ENCODE assay signal across 8 cellular contexts in genomic region chr6:40997256-40997957, GRCh38. TPM values are rescaled to one million over a fixed set of nuclear protein-coding genes. Genes with fewer than 3 reads are reported as not detected.
DNase-seq lines count a peak whose midpoint lies in the region; ATAC-seq and TF ChIP-seq lines count a peak whose summit lies in the region.

No MANE protein-coding gene starts in this region.

- H3K79me2 ChIP-seq in PC-3 (ENCODE audit: low read length), result no peaks in the 10 kb centered on the region

- peak overlapping the region; percentile 88 for H3K27ac ChIP-seq in PC-3 (ENCODE audit: low read length)

- H3K36me3 ChIP-seq in PC-3 (ENCODE audit: low read depth, low read length) (no peaks in the 10 kb centered on the region), neuron (ENCODE audit: insufficient read depth, low read length) (no peaks in the 10 kb centered on the region)

- peak overlapping the region; percentile 79 for H3K4me2 ChIP-seq in PC-3 (ENCODE audit: low read length)

- peak; percentile 83 for DNase-seq in DMS79 treated with DMSO at 0.1 percent for 48 hours (lab: John Stamatoyannopoulos, UW)
- DNase-seq in PC-3, result peak; percentile 90
- DNase-seq in globus pallidus (ENCODE audit: low spot score), result peak; percentile 21
- no peak for DNase-seq in COLO829 (ENCODE audit: low spot score)
- DNase-seq in NCI-H1105 (lab: John Stamatoyannopoulos, UW), result no peak
- DNase-seq in MV-4-11 (lab: John Stamatoyannopoulos, UW), result no peak

- H2AFZ ChIP-seq in PC-3 (ENCODE audit: low read length) (peak overlapping the region; percentile 35), neuron (ENCODE audit: low read depth, low read length) (peak overlapping the region; percentile 59)

- POLR2A ChIA-PET in PC-3 (lab: Charles Lee; ENCODE audit: unreplicated experiment), result interaction anchor here (0.6 to 1.0 kb wide), 6 partner anchors 10 to 90 kb away, joined by 3 to 20 read pairs (median 4); no protein-coding TSS in a partner anchor

- H3K9ac ChIP-seq in PC-3 (ENCODE audit: low read length), result peak overlapping the region; percentile 53

- H3K27me3 ChIP-seq in PC-3 (ENCODE audit: low read length), result no peaks in the 10 kb centered on the region
- no peaks in the 10 kb centered on the region for H3K27me3 ChIP-seq in neuron (ENCODE audit: insufficient read depth, low read length)

- CTCF ChIA-PET in PC-3 (lab: Charles Lee), result interaction anchor here (0.6 to 1.6 kb wide), 3 partner anchors 31 to 103 kb away, joined by 4 to 7 read pairs (median 7); no protein-coding TSS in a partner anchor

- peak overlapping the region; percentile 23; the same call in 1 of the 2 replicates for H3K4me3 ChIP-seq in PC-3 (ENCODE audit: low read length)
- H3K4me3 ChIP-seq in neuron (ENCODE audit: low read length), result peak overlapping the region; percentile 1

- ATAC-seq in PC-3 (peak; percentile 86), HG03159 (IDR thresholded peaks at IDR 0.05; ENCODE audit: unreplicated experiment) (no peak)

- H4K20me1 ChIP-seq in PC-3 (ENCODE audit: low read length), result no peaks in the 10 kb centered on the region

- TF ChIP-seq CTCF in PC-3 (conservative IDR thresholded peaks at IDR 0.05; ENCODE audit: low read depth, low read length), result no peak

- BruUV-seq in PC-3 (replicated peaks; lab: Mats Ljungman, UMichigan), result no TSS peak

- H3K4me1 ChIP-seq in PC-3 (ENCODE audit: insufficient read depth, low read length) (peaks cover 30% of the 10 kb centered on the region), neuron (ENCODE audit: insufficient read depth, low read length) (peaks cover 30% of the 10 kb centered on the region)

- no peaks in the 10 kb centered on the region for H3K9me2 ChIP-seq in PC-3 (replicated peaks; ENCODE audit: low read length)

- intact Hi-C loops in PC-3 (cut with micrococcal nuclease), result loop anchor here (2.0 kb wide), 1 partner anchor 35 kb away; no protein-coding TSS in a partner anchor

- H3F3A ChIP-seq in PC-3 (ENCODE audit: low read length, unreplicated experiment), result peaks cover 8% of the 10 kb centered on the region

- H3K9me3 ChIP-seq in PC-3 (ENCODE audit: low read length), result no peaks in the 10 kb centered on the region
- H3K9me3 ChIP-seq in neuron (ENCODE audit: low read length), result no peaks in the 10 kb centered on the region

RNA-seq across cellular contexts. Expression of gene UNC5CL, which starts 41.6 kb away (rescaled TPM):
- 0.58 and 1.4 TPM in 2 replicates for total RNA-seq in PC-3 (2014; rRNA removed)

RNA-seq across cellular contexts. Expression of gene TSPO2, which starts 44.9 kb away (rescaled TPM):
- not detected in 2 replicates for total RNA-seq in PC-3 (2014; rRNA removed)

RNA-seq across cellular contexts. Expression of gene APOBEC2, which starts 55.6 kb away (rescaled TPM):
- not detected in 2 replicates for total RNA-seq in PC-3 (2014; rRNA removed)

Comparison
In these comparisons a context has a peak if more than half of its experiments do, and no peak if none do; other contexts are left out.
1. DNase-seq: peak in DMS79 treated with DMSO at 0.1 percent for 48 hours (single experiment), PC-3 (single experiment) and globus pallidus (single experiment); none in COLO829 (single experiment), NCI-H1105 (single experiment) and MV-4-11 (single experiment).